ENCODE assay signal across 1 cellular context in the genomic region with DNA sequence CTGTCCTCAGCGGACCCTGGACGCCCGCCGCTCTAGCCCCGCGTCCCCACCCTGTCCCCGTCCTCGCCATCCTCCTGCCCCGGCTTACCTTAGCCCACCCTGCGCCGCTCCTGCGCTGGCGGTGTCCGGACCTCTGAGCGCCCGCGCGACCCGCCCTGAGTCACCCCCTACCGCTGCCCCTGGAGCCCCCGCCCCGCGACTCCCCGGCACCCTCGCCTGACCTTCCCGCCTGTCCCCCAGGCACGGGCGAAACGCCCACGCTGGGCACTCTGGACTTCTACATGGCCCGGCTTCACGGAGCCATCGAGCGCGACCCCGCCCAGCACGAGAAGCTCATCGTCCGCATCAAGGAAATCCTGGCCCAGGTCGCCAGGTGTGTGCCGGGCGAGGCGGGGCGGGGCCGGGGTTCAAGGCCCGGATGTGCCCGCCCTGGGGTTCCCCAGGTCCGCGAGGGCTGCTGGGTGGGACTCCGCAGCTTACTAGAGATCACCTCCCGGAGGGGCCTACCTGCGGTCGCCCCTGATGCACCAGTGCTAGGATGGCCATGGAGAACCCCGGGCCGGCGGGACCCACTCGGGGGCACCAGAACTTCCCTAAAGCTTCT.
TF ChIP-seq lines count a peak whose summit lies in the region.

No MANE protein-coding gene starts in this region.

TF ChIP-seq in HEK293, 187 proteins besides CTCF, POLR2A, EP300 and RAD21:
- no peak for TF ChIP-seq ZNF16 (tag by site-specific recombination; IDR thresholded peaks at IDR 0.05; ENCODE audit: low read depth)
- TF ChIP-seq ZNF416 (tag by site-specific recombination; IDR thresholded peaks at IDR 0.05): no peak
- no peak for TF ChIP-seq ZNF426 (tag by site-specific recombination; IDR thresholded peaks at IDR 0.05)
- no peak for TF ChIP-seq ZNF558 (tag by site-specific recombination; IDR thresholded peaks at IDR 0.05)
- no peak for TF ChIP-seq ZBTB7A (tag by site-specific recombination; IDR thresholded peaks at IDR 0.05; ENCODE audit: low read depth)
- TF ChIP-seq ZNF521 (tag by site-specific recombination; IDR thresholded peaks at IDR 0.05): no peak
- TF ChIP-seq, protein P1, sequence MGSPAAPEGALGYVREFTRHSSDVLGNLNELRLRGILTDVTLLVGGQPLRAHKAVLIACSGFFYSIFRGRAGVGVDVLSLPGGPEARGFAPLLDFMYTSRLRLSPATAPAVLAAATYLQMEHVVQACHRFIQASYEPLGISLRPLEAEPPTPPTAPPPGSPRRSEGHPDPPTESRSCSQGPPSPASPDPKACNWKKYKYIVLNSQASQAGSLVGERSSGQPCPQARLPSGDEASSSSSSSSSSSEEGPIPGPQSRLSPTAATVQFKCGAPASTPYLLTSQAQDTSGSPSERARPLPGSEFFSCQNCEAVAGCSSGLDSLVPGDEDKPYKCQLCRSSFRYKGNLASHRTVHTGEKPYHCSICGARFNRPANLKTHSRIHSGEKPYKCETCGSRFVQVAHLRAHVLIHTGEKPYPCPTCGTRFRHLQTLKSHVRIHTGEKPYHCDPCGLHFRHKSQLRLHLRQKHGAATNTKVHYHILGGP (tag by site-specific recombination; IDR thresholded peaks at IDR 0.05): no peak
- TF ChIP-seq ZNF239 (tag by site-specific recombination; IDR thresholded peaks at IDR 0.05): no peak
- TF ChIP-seq KLF1 (tag by site-specific recombination; IDR thresholded peaks at IDR 0.05): peak; percentile 40; the same call in 1 of the 2 replicates
- TF ChIP-seq, protein P2, sequence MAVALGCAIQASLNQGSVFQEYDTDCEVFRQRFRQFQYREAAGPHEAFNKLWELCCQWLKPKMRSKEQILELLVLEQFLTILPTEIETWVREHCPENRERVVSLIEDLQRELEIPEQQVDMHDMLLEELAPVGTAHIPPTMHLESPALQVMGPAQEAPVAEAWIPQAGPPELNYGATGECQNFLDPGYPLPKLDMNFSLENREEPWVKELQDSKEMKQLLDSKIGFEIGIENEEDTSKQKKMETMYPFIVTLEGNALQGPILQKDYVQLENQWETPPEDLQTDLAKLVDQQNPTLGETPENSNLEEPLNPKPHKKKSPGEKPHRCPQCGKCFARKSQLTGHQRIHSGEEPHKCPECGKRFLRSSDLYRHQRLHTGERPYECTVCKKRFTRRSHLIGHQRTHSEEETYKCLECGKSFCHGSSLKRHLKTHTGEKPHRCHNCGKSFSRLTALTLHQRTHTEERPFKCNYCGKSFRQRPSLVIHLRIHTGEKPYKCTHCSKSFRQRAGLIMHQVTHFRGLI (tag by site-specific recombination; IDR thresholded peaks at IDR 0.05): no peak
- TF ChIP-seq KLF8 (tag by site-specific recombination; IDR thresholded peaks at IDR 0.05): peak; percentile 54; the same call in 1 of the 2 replicates
- TF ChIP-seq, protein P3, sequence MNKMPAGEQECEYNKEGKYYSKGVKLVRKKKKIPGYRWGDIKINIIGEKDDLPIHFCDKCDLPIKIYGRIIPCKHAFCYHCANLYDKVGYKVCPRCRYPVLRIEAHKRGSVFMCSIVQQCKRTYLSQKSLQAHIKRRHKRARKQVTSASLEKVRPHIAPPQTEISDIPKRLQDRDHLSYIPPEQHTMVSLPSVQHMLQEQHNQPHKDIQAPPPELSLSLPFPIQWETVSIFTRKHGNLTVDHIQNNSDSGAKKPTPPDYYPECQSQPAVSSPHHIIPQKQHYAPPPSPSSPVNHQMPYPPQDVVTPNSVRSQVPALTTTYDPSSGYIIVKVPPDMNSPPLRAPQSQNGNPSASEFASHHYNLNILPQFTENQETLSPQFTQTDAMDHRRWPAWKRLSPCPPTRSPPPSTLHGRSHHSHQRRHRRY (tag by site-specific recombination; IDR thresholded peaks at IDR 0.05): no peak
- no peak for TF ChIP-seq KLF10 (tag by site-specific recombination; IDR thresholded peaks at IDR 0.05)
- no peak for TF ChIP-seq ZNF341 (tag by site-specific recombination; IDR thresholded peaks at IDR 0.05; ENCODE audit: low read depth)
- no peak for TF ChIP-seq ZNF10 (tag by site-specific recombination; IDR thresholded peaks at IDR 0.05)
TF ChIP-seq in HEK293: peak in this region for 2.
